Comparison of ENCODE assay signal across 8 cellular contexts in the genomic region with DNA sequence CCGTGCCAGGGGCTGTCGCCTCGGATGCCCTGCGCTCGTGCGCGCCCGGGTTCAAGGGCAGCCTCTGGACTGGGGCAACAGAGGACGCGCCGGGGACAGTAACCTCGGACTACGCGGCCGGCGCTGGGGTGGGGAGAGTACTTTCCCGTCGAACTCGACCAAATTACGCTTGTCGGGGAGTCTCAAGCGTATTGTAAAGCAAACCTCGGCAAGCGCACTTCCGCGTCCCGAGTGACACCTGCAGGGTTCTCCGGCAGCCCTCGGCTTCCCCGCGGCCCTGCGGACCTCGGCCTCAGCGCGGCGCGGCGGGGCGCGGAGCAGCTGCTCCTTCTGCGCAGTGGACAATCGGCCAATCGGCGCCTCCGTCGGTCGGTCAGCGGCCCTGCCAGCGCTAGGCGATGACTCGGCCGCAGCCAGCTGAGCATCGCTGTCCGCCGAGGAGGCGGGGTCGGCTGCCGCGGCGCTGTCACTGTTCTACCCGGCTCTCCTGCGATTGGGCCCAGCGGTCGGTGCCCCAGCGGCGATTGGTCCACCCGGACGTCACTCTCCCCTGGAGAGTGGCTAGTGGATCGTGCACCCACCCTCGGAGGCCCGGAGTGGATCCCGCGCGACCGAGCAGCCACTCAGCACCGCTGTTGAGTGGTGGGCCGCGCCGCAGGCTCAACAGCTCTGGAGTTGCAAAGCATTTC.
DNase-seq lines count a peak whose midpoint lies in the region; ATAC-seq and FAIRE-seq lines count a peak whose summit lies in the region.

A gene with protein sequence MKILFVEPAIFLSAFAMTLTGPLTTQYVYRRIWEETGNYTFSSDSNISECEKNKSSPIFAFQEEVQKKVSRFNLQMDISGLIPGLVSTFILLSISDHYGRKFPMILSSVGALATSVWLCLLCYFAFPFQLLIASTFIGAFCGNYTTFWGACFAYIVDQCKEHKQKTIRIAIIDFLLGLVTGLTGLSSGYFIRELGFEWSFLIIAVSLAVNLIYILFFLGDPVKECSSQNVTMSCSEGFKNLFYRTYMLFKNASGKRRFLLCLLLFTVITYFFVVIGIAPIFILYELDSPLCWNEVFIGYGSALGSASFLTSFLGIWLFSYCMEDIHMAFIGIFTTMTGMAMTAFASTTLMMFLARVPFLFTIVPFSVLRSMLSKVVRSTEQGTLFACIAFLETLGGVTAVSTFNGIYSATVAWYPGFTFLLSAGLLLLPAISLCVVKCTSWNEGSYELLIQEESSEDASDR (minus strand): TSS at position 433 of the 689 bp plus-strand sequence. CDS start 972 bp downstream, outside the sequence.

- peak; percentile 99 for ATAC-seq in GM19455 (IDR thresholded peaks at IDR 0.05; ENCODE audit: unreplicated experiment)

- DNase-seq in COLO668 (lab: John Stamatoyannopoulos, UW; ENCODE audit: unreplicated experiment) (peak; percentile 99), HK-2 (ENCODE audit: unreplicated experiment) (peak; percentile 93), NOMO-1 treated with dmso at 0.1 percent for 144 hours (lab: John Stamatoyannopoulos, UW; ENCODE audit: unreplicated experiment) (peak; percentile 97), midbrain (lab: John Stamatoyannopoulos, UW) (peak; percentile 99)
- DNase-seq in activated CD8-positive, alpha-beta memory T cell treated with anti-CD3 and anti-CD28 coated beads, Interleukin-2, amount 50 U/mL, for 4 hours, result peak; percentile 98
- DNase-seq in stimulated activated CD8-positive, alpha-beta memory T cell treated with anti-CD3 and anti-CD28 coated beads, Interleukin-15, amount 100 ng/mL, for 48 hours (ENCODE audit: low read depth in 2 of 2), result peak; percentile 94 to 96

- peak; percentile 72 for FAIRE-seq in endometrium (lab: Jason Lieb, UNC)

Comparison
In these comparisons a context has a peak if more than half of its experiments do, and no peak if none do; other contexts are left out.
1. Peak in every context shown above with its lines: DNase-seq and ATAC-seq.